Comparison of ENCODE assay signal across 18 cellular contexts in the genomic region with DNA sequence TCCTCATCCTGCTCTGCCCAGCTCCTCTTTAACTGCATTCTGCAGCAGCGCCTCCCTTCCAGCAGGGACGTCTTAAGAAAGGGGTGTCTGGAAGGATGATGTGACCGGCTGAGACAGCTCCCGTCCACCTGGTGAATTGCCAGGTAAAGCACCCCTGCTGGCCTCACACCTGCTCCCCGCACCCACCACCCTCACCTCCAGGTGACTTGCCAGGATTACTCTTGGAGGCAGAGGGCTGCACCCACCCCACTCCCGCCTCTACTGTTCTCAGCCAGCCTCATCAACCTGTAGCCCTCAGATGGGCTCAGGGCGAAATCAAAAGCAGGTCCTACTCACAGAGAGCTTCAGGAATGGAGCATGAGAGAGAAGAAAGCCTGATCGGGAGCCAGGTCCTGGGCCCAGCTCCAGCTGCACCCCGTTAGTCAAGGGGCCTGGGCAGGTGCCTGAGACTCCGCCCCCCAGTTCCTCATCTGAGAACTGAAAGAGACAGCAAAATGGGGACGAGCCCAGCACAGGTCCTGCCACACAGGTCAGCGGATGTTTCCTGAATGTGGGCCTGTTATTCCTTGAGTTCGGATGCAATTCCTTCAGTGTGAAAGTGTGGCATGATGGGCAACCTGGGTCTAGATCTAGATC. TPM values are rescaled to one million over a fixed set of nuclear protein-coding genes. Genes with fewer than 3 reads are reported as not detected.
A peak's percentile ranks its signal among the peaks of the same experiment; 100 is the strongest.
DNase-seq lines count a peak whose midpoint lies in the region; ATAC-seq and TF ChIP-seq lines count a peak whose summit lies in the region.
"Had no signal": no experiment of that assay in that cellular context is flagged by ENCODE, and none has a peak within 500 bp of the region (broad histone marks: within the 10 kb centered on the region; RNA-seq: fewer than 3 reads in every experiment).

No MANE protein-coding gene starts in this region.

- no peak overlapping the region for H2BK15ac ChIP-seq in mesenchymal stem cell (ENCODE audit: low read depth, poor library complexity, severe bottlenecking)

- no peak overlapping the region for H2BK5ac ChIP-seq in mesenchymal stem cell (ENCODE audit: low read depth, low read length, poor library complexity, severe bottlenecking)

- H3K4ac ChIP-seq in mesenchymal stem cell (ENCODE audit: low read depth in 1 of 2, low read length in 2 of 2), result no peak overlapping the region

- ATAC-seq in Right ventricle myocardium inferior, result no peak
- ATAC-seq in activated B cell treated with CpG ODN at 0.5 μM for 24 hours (ENCODE audit: low read depth), result no peak
- ATAC-seq: GM12878 had no signal

- H3K36me3 ChIP-seq in mesenchymal stem cell (ENCODE audit: control insufficient read depth in 1 of 2, insufficient read depth in 2 of 2, low read depth in 1 of 2, low read length in 2 of 2) (peaks cover 0 to 3% of the 10 kb centered on the region in 2 experiments), tibial nerve (no peaks in the 10 kb centered on the region)
- H3K36me3 ChIP-seq: HAP-1 had no signal

- H2AK5ac ChIP-seq in mesenchymal stem cell (ENCODE audit: low read length, severe bottlenecking), result no peak overlapping the region

- no peak overlapping the region for H3K23ac ChIP-seq in mesenchymal stem cell (ENCODE audit: low read length in 2 of 2)

- H3K27ac ChIP-seq in mesenchymal stem cell (ENCODE audit: low read length, poor library complexity, severe bottlenecking) (no peak overlapping the region), tibial nerve (no peak overlapping the region)

- H3K27ac Mint-ChIP-seq in activated B cell treated with CpG ODN at 0.5 μM for 24 hours, result no peak overlapping the region
- H3K27ac Mint-ChIP-seq in type B pancreatic cell, result peak overlapping the region; percentile 51
- H3K27ac Mint-ChIP-seq: B cell; CD4-positive, alpha-beta T cell had no signal

- intact Hi-C loops in cardiac septum (cut with DNase I), result loop anchor here (10.0 kb wide), 2 partner anchors 46 to 86 kb away; no protein-coding TSS in a partner anchor
- intact Hi-C loops in Right ventricle myocardium inferior (cut with DNase I), result loop anchor here (5.0 to 10.0 kb wide), 2 partner anchors 38 to 86 kb away; no protein-coding TSS in a partner anchor
- intact Hi-C loops in activated B cell treated with CpG ODN at 0.5 μM for 24 hours (cut with micrococcal nuclease), result loop anchor here (10.0 kb wide), 1 partner anchor 86 kb away; no protein-coding TSS in a partner anchor

- H3K4me1 Mint-ChIP-seq in activated B cell treated with CpG ODN at 0.5 μM for 24 hours (peaks cover 2% of the 10 kb centered on the region), type B pancreatic cell (ENCODE audit: unreplicated experiment) (peaks cover 11% of the 10 kb centered on the region)

- no peak for TF ChIP-seq EP300 in tibial nerve (IDR thresholded peaks at IDR 0.05)

- no peaks in the 10 kb centered on the region for H3K36me3 Mint-ChIP-seq in activated B cell treated with CpG ODN at 0.5 μM for 24 hours (ENCODE audit: low read depth)
- H3K36me3 Mint-ChIP-seq in type B pancreatic cell, result no peaks in the 10 kb centered on the region

- no peak overlapping the region for H3K14ac ChIP-seq in mesenchymal stem cell (ENCODE audit: low read length in 2 of 2)

- TF ChIP-seq CTCF in activated B cell treated with CpG ODN at 0.5 μM for 24 hours (IDR thresholded peaks at IDR 0.05) (no peak), type B pancreatic cell (conservative IDR thresholded peaks at IDR 0.05) (no peak), tibial nerve (IDR thresholded peaks at IDR 0.05) (no peak)

- H2BK12ac ChIP-seq in mesenchymal stem cell (ENCODE audit: low read length in 2 of 2), result no peak overlapping the region

- peaks cover 8% of the 10 kb centered on the region for H3K27me3 Mint-ChIP-seq in activated B cell treated with CpG ODN at 0.5 μM for 24 hours
- H3K27me3 Mint-ChIP-seq in type B pancreatic cell, result peaks cover 6% of the 10 kb centered on the region
- H3K27me3 Mint-ChIP-seq: CD4-positive, alpha-beta T cell had no signal

- H4K8ac ChIP-seq in mesenchymal stem cell (ENCODE audit: low read length), result no peak overlapping the region

- no peak overlapping the region for H3K4me3 Mint-ChIP-seq in activated B cell treated with CpG ODN at 0.5 μM for 24 hours
- no peak overlapping the region for H3K4me3 Mint-ChIP-seq in type B pancreatic cell
- H3K4me3 Mint-ChIP-seq: B cell; CD4-positive, alpha-beta T cell had no signal

- H3K4me1 ChIP-seq in mesenchymal stem cell (ENCODE audit: control insufficient read depth, insufficient read depth, low read depth, low read length) (peaks cover 10% of the 10 kb centered on the region), tibial nerve (peaks cover 0 to 17% (median 0%) of the 10 kb centered on the region in 4 donors)
- H3K4me1 ChIP-seq: HAP-1 had no signal

- H3K9me3 ChIP-seq in mesenchymal stem cell (ENCODE audit: control insufficient read depth, low read length) (peaks cover under 1% of the 10 kb centered on the region), tibial nerve (peaks cover 0 to 9% (median 1%) of the 10 kb centered on the region in 4 donors)
- H3K9me3 ChIP-seq: HAP-1 had no signal

- H3K79me1 ChIP-seq in mesenchymal stem cell (replicated peaks; ENCODE audit: low read length, poor library complexity, severe bottlenecking), result no peaks in the 10 kb centered on the region

- no peak overlapping the region for H3K9ac ChIP-seq in mesenchymal stem cell (ENCODE audit: low read length)

- DNase-seq in cardiac septum (ENCODE audit: low spot score) (peak; percentile 22), Right ventricle myocardium inferior (ENCODE audit: missing footprints) (no peak), activated B cell treated with CpG ODN at 0.5 μM for 24 hours (peak; percentile 9), mesenchymal stem cell (no peak), type B pancreatic cell (ENCODE audit: extremely low spot score, unreplicated experiment) (no peak), NCI-H524 treated with DMSO at 0.1 percent for 48 hours (lab: John Stamatoyannopoulos, UW) (no peak), tibial nerve (ENCODE audit: low spot score in 2 of 2) (no peak), NCI-H2029 (lab: John Stamatoyannopoulos, UW) (no peak)
- DNase-seq: Calu3; CD4-positive, alpha-beta T cell; NCI-H1436 treated with DMSO at 0.1 percent for 48 hours; NCI-H446; NCI-H82; SHP77 had no signal

- H4K91ac ChIP-seq in mesenchymal stem cell (ENCODE audit: low read length), result peak overlapping the region; percentile 34

- POLR2A ChIA-PET in activated B cell treated with CpG ODN at 0.5 μM for 24 hours (lab: Charles Lee), result no interaction called here

- no peak overlapping the region for H2AFZ ChIP-seq in mesenchymal stem cell (ENCODE audit: low read depth, low read length)

- TF ChIP-seq POLR2A in tibial nerve (IDR thresholded peaks at IDR 0.05), result no peak

- H3K27me3 ChIP-seq in mesenchymal stem cell (ENCODE audit: control insufficient read depth in 1 of 2, insufficient read depth in 1 of 2, low read length in 2 of 2) (peaks cover 67 to 72% of the 10 kb centered on the region in 2 experiments), tibial nerve (peaks cover 0 to 13% of the 10 kb centered on the region in 2 donors)

- no peak overlapping the region for H3K18ac ChIP-seq in mesenchymal stem cell (ENCODE audit: low read depth in 1 of 2, low read length in 2 of 2)

- H2BK120ac ChIP-seq in mesenchymal stem cell (ENCODE audit: low read depth, low read length), result no peak overlapping the region

- WGBS in mesenchymal stem cell, result 84% methylated on average over 13 of the region's 13 CpGs
- 83 to 90% methylated on average over 9 to 13 of the region's 13 CpGs for WGBS in tibial nerve, 2 donors

- CTCF ChIA-PET in activated B cell treated with CpG ODN at 0.5 μM for 24 hours (lab: Charles Lee), result interaction anchor here (2.5 kb wide), 1 partner anchor 63 kb away, joined by 7 read pairs; no protein-coding TSS in a partner anchor

- H3K4me3 ChIP-seq in mesenchymal stem cell (ENCODE audit: insufficient read depth in 1 of 2, low read depth in 1 of 2, low read length in 2 of 2) (no peak overlapping the region), tibial nerve (no peak overlapping the region)
- H3K4me3 ChIP-seq: GM12878, HAP-1 had no signal

- no peak overlapping the region for H3K4me2 ChIP-seq in mesenchymal stem cell (ENCODE audit: low read length, poor library complexity, severe bottlenecking)

- H3K9me3 Mint-ChIP-seq in activated B cell treated with CpG ODN at 0.5 μM for 24 hours, result peaks cover under 1% of the 10 kb centered on the region
- no peaks in the 10 kb centered on the region for H3K9me3 Mint-ChIP-seq in type B pancreatic cell
- H3K9me3 Mint-ChIP-seq: CD4-positive, alpha-beta T cell had no signal

RNA-seq across cellular contexts. Expression of gene ADRA2B, which starts 5.6 kb away (rescaled TPM):
- total RNA-seq in cardiac septum (5.5 TPM), Right ventricle myocardium inferior (6.9 TPM), activated B cell treated with CpG ODN at 0.5 μM for 24 hours (0.11 and 0.37 TPM in 2 replicates), type B pancreatic cell (ENCODE audit: low replicate concordance) (2.4 and 13.9 TPM in 2 replicates), tibial nerve (1 to 10 TPM; 2.1 to 5.0 (median 4.7) TPM)
- polyA plus RNA-seq in mesenchymal stem cell (2013, experiment 1 of 2), result not detected
- 0.01 TPM for polyA plus RNA-seq in mesenchymal stem cell (2013, experiment 2 of 2)
- total RNA-seq: Calu3, HT1080 had no signal

RNA-seq across cellular contexts. Expression of gene ASTL, which starts 27.6 kb away (rescaled TPM):
- total RNA-seq in cardiac septum (not detected), Right ventricle myocardium inferior (not detected), activated B cell treated with CpG ODN at 0.5 μM for 24 hours (1.0 and 1.6 TPM in 2 replicates), type B pancreatic cell (ENCODE audit: low replicate concordance) (0.93 TPM in 1 of 2 replicates, not detected in the other), tibial nerve (under 1 TPM in 1 of 4 donors, not detected in 3; 0.60 TPM)
- polyA plus RNA-seq in mesenchymal stem cell (2013, experiment 1 of 2), result not detected
- polyA plus RNA-seq in mesenchymal stem cell (2013, experiment 2 of 2), result not detected
- total RNA-seq: Calu3, HT1080 had no signal

RNA-seq across cellular contexts. Expression of gene DUSP2, which starts 34.5 kb away (rescaled TPM):
- total RNA-seq in cardiac septum (1.3 TPM), Right ventricle myocardium inferior (1.3 TPM), activated B cell treated with CpG ODN at 0.5 μM for 24 hours (118 and 122 TPM in 2 replicates), type B pancreatic cell (ENCODE audit: low replicate concordance) (4.3 and 4.5 TPM in 2 replicates), tibial nerve (10 to 100 TPM; 14.0 to 21.1 (median 15.6) TPM)
- 0.08 TPM for polyA plus RNA-seq in mesenchymal stem cell (2013, experiment 1 of 2)
- polyA plus RNA-seq in mesenchymal stem cell (2013, experiment 2 of 2), result 0.11 TPM

Comparison
In these comparisons a context has a peak if more than half of its experiments do, and no peak if none do; other contexts are left out.
1. DNase-seq: peak in cardiac septum (single experiment) and activated B cell treated with CpG ODN at 0.5 μM for 24 hours (single experiment); none in Right ventricle myocardium inferior (single experiment), mesenchymal stem cell (single experiment), type B pancreatic cell (single experiment), NCI-H524 treated with DMSO at 0.1 percent for 48 hours (single experiment), tibial nerve (0 of 2) and NCI-H2029 (single experiment).